In the genomic region with DNA sequence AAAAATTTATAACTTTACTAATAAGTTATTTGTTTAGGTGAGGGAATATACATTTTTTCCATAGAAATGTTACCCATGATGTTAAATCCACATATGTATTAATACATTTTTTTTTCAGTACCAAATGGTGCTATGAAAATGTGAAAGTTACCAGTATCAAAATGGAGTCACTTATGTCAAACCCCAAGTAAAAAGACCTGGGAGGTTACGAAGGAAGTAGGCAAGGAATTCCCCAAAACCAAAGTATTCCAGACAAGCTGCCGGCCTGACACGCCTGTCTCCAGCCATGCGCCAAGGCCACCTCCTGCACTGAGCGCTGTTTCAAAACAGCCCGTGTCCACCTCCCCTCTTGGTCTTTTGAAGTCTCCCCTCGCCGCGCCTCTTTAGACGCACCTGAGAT, we compare ENCODE assay signal across 18 cellular contexts. TPM values are rescaled to one million over a fixed set of nuclear protein-coding genes. Genes with fewer than 3 reads are reported as not detected.
A peak's percentile ranks its signal among the peaks of the same experiment; 100 is the strongest.
DNase-seq lines count a peak whose midpoint lies in the region; ATAC-seq, FAIRE-seq and TF ChIP-seq lines count a peak whose summit lies in the region.
"Had no signal": no experiment of that assay in that cellular context is flagged by ENCODE, and none has a peak within 500 bp of the region (broad histone marks: within the 10 kb centered on the region; RNA-seq: fewer than 3 reads in every experiment).

No MANE protein-coding gene starts in this region.

- intact Hi-C loops in activated CD8-positive, alpha-beta T cell treated with anti-CD3 and anti-CD28 coated beads for 36 hours (cut with micrococcal nuclease): no loop called here
- intact Hi-C loops in CD4-positive, alpha-beta memory T cell (cut with micrococcal nuclease): no loop called here
- intact Hi-C loops in K562 (cut with micrococcal nuclease): no loop called here
- intact Hi-C loops in natural killer cell (cut with micrococcal nuclease): no loop called here

- TF ChIP-seq POLR2A in K562 (conservative IDR thresholded peaks at IDR 0.05): no peak

- H3K9me2 ChIP-seq in Karpas-422 (replicated peaks; ENCODE audit: insufficient read depth, low read length): no peaks in the 10 kb centered on the region

- no peak for DNase-seq in activated CD8-positive, alpha-beta T cell treated with anti-CD3 and anti-CD28 coated beads for 36 hours
- DNase-seq in activated CD8-positive, alpha-beta T cell treated with anti-CD3 and anti-CD28 coated beads, Interleukin-2, amount 10 ng/mL, durations not matched to agents 7 days and 5 days: no peak
- no peak for DNase-seq in CD4-positive, alpha-beta memory T cell
- no peak for DNase-seq in K562 (ENCODE audit: extremely low read depth in 1 of 4, low spot score in 3 of 4)
- no peak for DNase-seq in natural killer cell
- DNase-seq in Karpas-422: no peak
- no peak for DNase-seq in germinal center (ENCODE audit: low spot score)
- DNase-seq: BE2C, KG1, MV-4-11, NCI-H1694 treated with DMSO at 0.1 percent for 48 hours, NCI-H510A, NCI-H774 had no signal

- POLR2A ChIA-PET in activated CD8-positive, alpha-beta T cell treated with anti-CD3 and anti-CD28 coated beads for 36 hours (lab: Charles Lee): no interaction called here
- POLR2A ChIA-PET in activated CD8-positive, alpha-beta T cell treated with anti-CD3 and anti-CD28 coated beads, Interleukin-2, amount 10 ng/mL, durations not matched to agents 7 days and 5 days (lab: Charles Lee): no interaction called here
- POLR2A ChIA-PET in CD4-positive, alpha-beta memory T cell (lab: Charles Lee; ENCODE audit: partially characterized antibody): interaction anchor here (1.4 to 7.9 kb wide), 2 partner anchors 7 to 22 kb away, joined by 3 to 139 read pairs; no protein-coding TSS in a partner anchor
- POLR2A ChIA-PET in K562 (lab: Yijun Ruan, JAX): no interaction called here

- peaks cover 65% of the 10 kb centered on the region for H3K4me1 Mint-ChIP-seq in activated CD8-positive, alpha-beta T cell treated with anti-CD3 and anti-CD28 coated beads for 36 hours (ENCODE audit: low read depth)
- peaks cover 72% of the 10 kb centered on the region for H3K4me1 Mint-ChIP-seq in activated CD8-positive, alpha-beta T cell treated with anti-CD3 and anti-CD28 coated beads, Interleukin-2, amount 10 ng/mL, durations not matched to agents 7 days and 5 days (ENCODE audit: low read depth)
- H3K4me1 Mint-ChIP-seq in CD4-positive, alpha-beta memory T cell: peaks cover 58 to 88% (median 71%) of the 10 kb centered on the region in 4 donors
- peaks cover 66 to 70% of the 10 kb centered on the region in 2 donors for H3K4me1 Mint-ChIP-seq in natural killer cell

- no peak overlapping the region for H3K4me3 ChIP-seq in CD4-positive, alpha-beta memory T cell (ENCODE audit: low read length in 2 of 2)
- H3K4me3 ChIP-seq in K562: no peak overlapping the region
- H3K4me3 ChIP-seq in Karpas-422 (ENCODE audit: low read length): no peak overlapping the region

- H3K27me3 ChIP-seq in CD4-positive, alpha-beta memory T cell (ENCODE audit: insufficient read depth, low read length): no peaks in the 10 kb centered on the region
- H3K27me3 ChIP-seq in K562 (ENCODE audit: control insufficient read depth in 2 of 2, insufficient read depth in 2 of 2, low read length in 2 of 2) (no peaks in the 10 kb centered on the region), Karpas-422 (ENCODE audit: low read length) (no peaks in the 10 kb centered on the region)

- H3K79me2 ChIP-seq in K562 (ENCODE audit: control insufficient read depth, insufficient read depth, low read length): no peaks in the 10 kb centered on the region
- no peaks in the 10 kb centered on the region for H3K79me2 ChIP-seq in Karpas-422 (ENCODE audit: low read length)

- H3K27me3 Mint-ChIP-seq in activated CD8-positive, alpha-beta T cell treated with anti-CD3 and anti-CD28 coated beads for 36 hours: no peaks in the 10 kb centered on the region
- no peaks in the 10 kb centered on the region for H3K27me3 Mint-ChIP-seq in activated CD8-positive, alpha-beta T cell treated with anti-CD3 and anti-CD28 coated beads, Interleukin-2, amount 10 ng/mL, durations not matched to agents 7 days and 5 days (ENCODE audit: low read depth)
- H3K27me3 Mint-ChIP-seq in CD4-positive, alpha-beta memory T cell: no peaks in the 10 kb centered on the region
- no peaks in the 10 kb centered on the region for H3K27me3 Mint-ChIP-seq in natural killer cell (ENCODE audit: low read depth in 2 of 2)

- no peak for FAIRE-seq in K562 (lab: Jason Lieb, UNC)
- FAIRE-seq: A204.1, D721Med, RCC 7860 had no signal

- no peak for TF ChIP-seq CTCF in activated CD8-positive, alpha-beta T cell treated with anti-CD3 and anti-CD28 coated beads for 36 hours (IDR thresholded peaks at IDR 0.05)
- no peak for TF ChIP-seq CTCF in K562 (IDR thresholded peaks at IDR 0.05 in 2 of 3, conservative IDR thresholded peaks at IDR 0.05 in 1 of 3; ENCODE audit: insufficient read depth in 2 of 3, low read depth in 1 of 3, low read length in 3 of 3)
- TF ChIP-seq CTCF in natural killer cell (IDR thresholded peaks at IDR 0.05): no peak

- CTCF ChIA-PET in activated CD8-positive, alpha-beta T cell treated with anti-CD3 and anti-CD28 coated beads for 36 hours (lab: Charles Lee): no interaction called here
- CTCF ChIA-PET in activated CD8-positive, alpha-beta T cell treated with anti-CD3 and anti-CD28 coated beads, Interleukin-2, amount 10 ng/mL, durations not matched to agents 7 days and 5 days (lab: Charles Lee): interaction anchor here (1.4 kb wide), 1 partner anchor 89 kb away, joined by 3 read pairs; no protein-coding TSS in a partner anchor
- CTCF ChIA-PET in CD4-positive, alpha-beta memory T cell (lab: Charles Lee; ENCODE audit: partially characterized antibody): interaction anchor here (1.4 kb wide), 1 partner anchor 334 kb away, joined by 3 read pairs; no protein-coding TSS in a partner anchor
- CTCF ChIA-PET in K562 (lab: Yijun Ruan, JAX; ENCODE audit: low intra/inter-chr PET ratio): no interaction called here

- H3K4me2 ChIP-seq in K562 (ENCODE audit: insufficient read depth, low read length): no peak overlapping the region
- H3K4me2 ChIP-seq in Karpas-422 (ENCODE audit: low read depth, low read length, poor library complexity, severe bottlenecking): no peak overlapping the region

- H2AFZ ChIP-seq in K562 (ENCODE audit: low read depth, low read length): no peak overlapping the region
- H2AFZ ChIP-seq in Karpas-422 (ENCODE audit: low read length): no peak overlapping the region

- no peak overlapping the region for H3K9ac ChIP-seq in K562 (ENCODE audit: insufficient read depth in 1 of 2, low read depth in 2 of 2, low read length in 2 of 2)
- H3K9ac ChIP-seq in Karpas-422 (ENCODE audit: low read length): no peak overlapping the region

- TF ChIP-seq RAD21 in K562 (CRISPR knock-in tag; conservative IDR thresholded peaks at IDR 0.05 in 1 of 2, IDR thresholded peaks at IDR 0.05 in 1 of 2): no peak

- in situ Hi-C loops in K562 (cut with MboI): no loop called here

- no peak overlapping the region for H3K27ac ChIP-seq in CD4-positive, alpha-beta memory T cell (ENCODE audit: low read depth, low read length)
- no peak overlapping the region for H3K27ac ChIP-seq in K562 (ENCODE audit: extremely low read depth, low read depth, low read length)
- no peak overlapping the region for H3K27ac ChIP-seq in Karpas-422 (ENCODE audit: low read length)

- TF ChIP-seq EP300 in K562 (IDR thresholded peaks at IDR 0.05; ENCODE audit: low read length): no peak

- H3K9me1 ChIP-seq in K562 (ENCODE audit: control insufficient read depth, insufficient read depth, low read length): no peaks in the 10 kb centered on the region

- no peak overlapping the region for H3K4me3 Mint-ChIP-seq in activated CD8-positive, alpha-beta T cell treated with anti-CD3 and anti-CD28 coated beads for 36 hours
- H3K4me3 Mint-ChIP-seq in activated CD8-positive, alpha-beta T cell treated with anti-CD3 and anti-CD28 coated beads, Interleukin-2, amount 10 ng/mL, durations not matched to agents 7 days and 5 days: no peak overlapping the region
- peak overlapping the region in 1 of 8 donors; percentile 15 for H3K4me3 Mint-ChIP-seq in CD4-positive, alpha-beta memory T cell
- no peak overlapping the region for H3K4me3 Mint-ChIP-seq in natural killer cell

- WGBS in K562 (ENCODE audit: insufficient coverage, low coverage, missing lambda C conversion rate): 97% methylated on average over 10 of the region's 10 CpGs

- H3K36me3 Mint-ChIP-seq in activated CD8-positive, alpha-beta T cell treated with anti-CD3 and anti-CD28 coated beads for 36 hours (ENCODE audit: low read depth): peaks cover 42% of the 10 kb centered on the region
- H3K36me3 Mint-ChIP-seq in activated CD8-positive, alpha-beta T cell treated with anti-CD3 and anti-CD28 coated beads, Interleukin-2, amount 10 ng/mL, durations not matched to agents 7 days and 5 days (ENCODE audit: low read depth): peaks cover 56% of the 10 kb centered on the region
- peaks cover 22 to 30% of the 10 kb centered on the region in 2 donors for H3K36me3 Mint-ChIP-seq in CD4-positive, alpha-beta memory T cell
- no peaks in the 10 kb centered on the region for H3K36me3 Mint-ChIP-seq in natural killer cell

- H4K20me1 ChIP-seq in K562 (replicated peaks; ENCODE audit: control insufficient read depth, insufficient read depth, low read length) (0 out of 2 replicates have a peak, but pooled peaks cover 6% of the 10 kb centered on the region), Karpas-422 (ENCODE audit: insufficient read depth, low read depth, low read length) (no peaks in the 10 kb centered on the region)

- peaks cover 3% of the 10 kb centered on the region for H3K9me3 Mint-ChIP-seq in activated CD8-positive, alpha-beta T cell treated with anti-CD3 and anti-CD28 coated beads for 36 hours
- no peaks in the 10 kb centered on the region for H3K9me3 Mint-ChIP-seq in activated CD8-positive, alpha-beta T cell treated with anti-CD3 and anti-CD28 coated beads, Interleukin-2, amount 10 ng/mL, durations not matched to agents 7 days and 5 days (ENCODE audit: insufficient read depth)
- no peaks in the 10 kb centered on the region for H3K9me3 Mint-ChIP-seq in CD4-positive, alpha-beta memory T cell
- no peaks in the 10 kb centered on the region for H3K9me3 Mint-ChIP-seq in natural killer cell

- H3K27ac Mint-ChIP-seq in activated CD8-positive, alpha-beta T cell treated with anti-CD3 and anti-CD28 coated beads for 36 hours: peak overlapping the region; percentile 59
- no peak overlapping the region for H3K27ac Mint-ChIP-seq in activated CD8-positive, alpha-beta T cell treated with anti-CD3 and anti-CD28 coated beads, Interleukin-2, amount 10 ng/mL, durations not matched to agents 7 days and 5 days
- H3K27ac Mint-ChIP-seq in CD4-positive, alpha-beta memory T cell: peak overlapping the region; percentile 19 to 84 (median 76)
- H3K27ac Mint-ChIP-seq in natural killer cell: peak overlapping the region; percentile 67 to 68

- no TSS peak for BruUV-seq in K562 (replicated peaks; lab: Mats Ljungman, UMichigan)

- no peaks in the 10 kb centered on the region for H3K9me3 ChIP-seq in CD4-positive, alpha-beta memory T cell (ENCODE audit: control insufficient read depth in 1 of 2, low read length in 2 of 2)
- H3K9me3 ChIP-seq in K562 (replicated peaks; ENCODE audit: control insufficient read depth, insufficient read depth, low read depth, low read length) (no peaks in the 10 kb centered on the region), Karpas-422 (ENCODE audit: low read length) (no peaks in the 10 kb centered on the region)
- H3K9me3 ChIP-seq: BE2C had no signal

- peaks cover 86% of the 10 kb centered on the region for H3K4me1 ChIP-seq in CD4-positive, alpha-beta memory T cell (ENCODE audit: insufficient read depth, low read length)
- H3K4me1 ChIP-seq in K562 (replicated peaks in 1 of 2; ENCODE audit: control insufficient read depth in 2 of 2, insufficient read depth in 2 of 2, low read length in 2 of 2): peaks cover 0 to 6% of the 10 kb centered on the region in 2 experiments; a peak in 3 of 5 replicates
- no peaks in the 10 kb centered on the region for H3K4me1 ChIP-seq in Karpas-422 (ENCODE audit: low read length)
- H3K4me1 ChIP-seq: BE2C had no signal

- ATAC-seq in activated CD8-positive, alpha-beta T cell treated with anti-CD3 and anti-CD28 coated beads for 36 hours: no peak
- no peak for ATAC-seq in activated CD8-positive, alpha-beta T cell treated with anti-CD3 and anti-CD28 coated beads, Interleukin-2, amount 10 ng/mL, durations not matched to agents 7 days and 5 days
- ATAC-seq in K562 (no peak), natural killer cell (no peak), GM21390 (IDR thresholded peaks at IDR 0.05; ENCODE audit: unreplicated experiment) (no peak)
- ATAC-seq: Right ventricle myocardium inferior had no signal

- H3K36me3 ChIP-seq in CD4-positive, alpha-beta memory T cell (ENCODE audit: insufficient read depth, low read length): no peaks in the 10 kb centered on the region
- no peaks in the 10 kb centered on the region for H3K36me3 ChIP-seq in K562 (ENCODE audit: control insufficient read depth, insufficient read depth, low read length)
- no peaks in the 10 kb centered on the region for H3K36me3 ChIP-seq in Karpas-422 (ENCODE audit: insufficient read depth, low read length)
- H3K36me3 ChIP-seq: BE2C had no signal

RNA-seq across cellular contexts. Expression of a gene that starts 44.7 kb away (rescaled TPM):
- 10 to 100 TPM; 46.3 to 47.1 TPM for total RNA-seq in activated CD8-positive, alpha-beta T cell treated with anti-CD3 and anti-CD28 coated beads for 36 hours
- total RNA-seq in activated CD8-positive, alpha-beta T cell treated with anti-CD3 and anti-CD28 coated beads, Interleukin-2, amount 10 ng/mL, durations not matched to agents 7 days and 5 days: 10 to 100 TPM; 60.1 to 60.9 TPM
- 10 to 100 TPM; 70.5 to 71.5 TPM for total RNA-seq in CD4-positive, alpha-beta memory T cell
- 10 to 100 TPM; 45.0 to 77.1 TPM for polyA plus RNA-seq in CD4-positive, alpha-beta memory T cell
- 22.7 and 27.9 TPM in 2 replicates for total RNA-seq in K562 (2011; cell fraction: chromatin; rRNA removed; ENCODE audit: low replicate concordance)
- 13.4 and 13.5 TPM in 2 replicates for total RNA-seq in K562 (2011; cell fraction: nucleolus; rRNA removed)
- 12.6 and 14.3 TPM in 2 replicates for total RNA-seq in K562 (2011; cell fraction: nucleoplasm; rRNA removed)
- total RNA-seq in K562 (2014; rRNA removed) (14.5 and 15.1 TPM in 2 replicates), K562 (2014; rRNA removed; fragmentation: Illumina TruSeq; extraction: Trizol) (17.1 and 19.2 TPM in 2 replicates), K562 (2015; rRNA removed; fragmentation: Illumina TruSeq; extraction: Trizol) (15.0 and 15.2 TPM in 2 replicates), K562 (2021) (13.6 and 14.6 TPM in 2 replicates), natural killer cell (10 to 100 TPM; 46.5 to 69.5 (median 61.3) TPM)
- polyA plus RNA-seq in K562 (2011; rRNA removed) (21.4 and 23.3 TPM in 2 replicates), K562 (2014; fragmentation: Illumina TruSeq; extraction: Trizol) (17.8 and 18.4 TPM in 2 replicates), K562 (2014; fragmentation: Nextera tagmentation; extraction: Ambion mirVana) (1 to 10 TPM; 4.4 to 6.7 TPM), K562 (2014; rRNA removed) (11.4 and 11.9 TPM in 2 replicates)
- 9.7 and 15.2 TPM in 2 replicates for polyA plus RNA-seq in K562 (2011; cell fraction: cytosol; rRNA removed)
- polyA plus RNA-seq in K562 (2011; cell fraction: nucleus; rRNA removed): 10.9 and 13.8 TPM in 2 replicates
- 9.8 and 12.5 TPM in 2 replicates for polyA plus RNA-seq in K562 (2012)
- polyA minus RNA-seq in K562 (2011; rRNA and poly(A)+ RNA removed): 43.8 and 44.1 TPM in 2 replicates
- polyA minus RNA-seq in K562 (2011; cell fraction: cytosol; rRNA and poly(A)+ RNA removed): 13.0 and 13.3 TPM in 2 replicates
- 9.7 and 15.8 TPM in 2 replicates for polyA minus RNA-seq in K562 (2011; cell fraction: nucleus; rRNA and poly(A)+ RNA removed)
- not detected in 2 replicates for total RNA-seq in Karpas-422 (2014; rRNA removed; shearing (Covaris generic); ENCODE audit: low replicate concordance)

Comparison
In these comparisons a context has a peak if more than half of its experiments do, and no peak if none do; other contexts are left out.
1. CTCF ChIA-PET loops: an anchor here in activated CD8-positive, alpha-beta T cell treated with anti-CD3 and anti-CD28 coated beads, Interleukin-2, amount 10 ng/mL, durations not matched to agents 7 days and 5 days (1.4 kb wide) and CD4-positive, alpha-beta memory T cell (1.4 kb wide); none called in activated CD8-positive, alpha-beta T cell treated with anti-CD3 and anti-CD28 coated beads for 36 hours and K562.
2. RNA of a gene that starts 44.7 kb away (total RNA-seq): 70.5 to 71.5 TPM in CD4-positive, alpha-beta memory T cell, 46.5 to 69.5 TPM in natural killer cell, 60.1 to 60.9 TPM in activated CD8-positive, alpha-beta T cell treated with anti-CD3 and anti-CD28 coated beads, Interleukin-2, amount 10 ng/mL, durations not matched to agents 7 days and 5 days, 46.3 to 47.1 TPM in activated CD8-positive, alpha-beta T cell treated with anti-CD3 and anti-CD28 coated beads for 36 hours and 12.6 to 27.9 TPM in K562; not detected in Karpas-422; every median in the first group is over 10 times any median in the second.